15 cellular contexts compared by ENCODE assay signal in genomic region chr5:149172709-149173505, GRCh38. TPM values are rescaled to one million over a fixed set of nuclear protein-coding genes. Genes with fewer than 3 reads are reported as not detected.
DNase-seq lines count a peak whose midpoint lies in the region; ATAC-seq and TF ChIP-seq lines count a peak whose summit lies in the region.
"Had no signal": no experiment of that assay in that cellular context is flagged by ENCODE, and none has a peak within 500 bp of the region (broad histone marks: within the 10 kb centered on the region; RNA-seq: fewer than 3 reads in every experiment).

No MANE protein-coding gene starts in this region.

- H3K4me1 ChIP-seq in right cardiac atrium (ENCODE audit: control insufficient read depth, insufficient read depth, low read length) (peaks cover 38% of the 10 kb centered on the region), subcutaneous abdominal adipose tissue (ENCODE audit: control insufficient read depth in 5 of 5, insufficient read depth in 5 of 5, low read length in 5 of 5) (peaks cover 5 to 92% (median 34%) of the 10 kb centered on the region in 5 donors)
- H3K4me1 ChIP-seq: parathyroid adenoma had no signal

- H3K9me3 ChIP-seq in right cardiac atrium (ENCODE audit: control insufficient read depth, low read length) (no peaks in the 10 kb centered on the region), subcutaneous abdominal adipose tissue (ENCODE audit: control insufficient read depth in 5 of 5, low read length in 5 of 5) (no peaks in the 10 kb centered on the region)

- ATAC-seq in WTC11, result no peak
- ATAC-seq in right cardiac atrium, result peak in 1 of 2 donors; percentile 4
- ATAC-seq in GM19035 (IDR thresholded peaks at IDR 0.05; ENCODE audit: unreplicated experiment), result no peak
- no peak for ATAC-seq in GM18873 (IDR thresholded peaks at IDR 0.05; ENCODE audit: low FRiP score, unreplicated experiment)

- H3K36me3 ChIP-seq in subcutaneous abdominal adipose tissue (ENCODE audit: control insufficient read depth in 5 of 5, insufficient read depth in 5 of 5, low read length in 5 of 5), result peaks cover 0 to 6% (median 0%) of the 10 kb centered on the region in 5 donors

- WGBS in right cardiac atrium, result 66% methylated on average over 6 of the region's 6 CpGs

- H3K36me3 Mint-ChIP-seq in T-helper 2 cell treated with Interferon-gamma antibody and Interleukin-4, amounts not matched to agents 5 μg/mL and 100 μg/mL, for 36 hours (ENCODE audit: low read depth), result no peaks in the 10 kb centered on the region
- no peaks in the 10 kb centered on the region for H3K36me3 Mint-ChIP-seq in WTC11

- H3K4me3 ChIP-seq in right cardiac atrium (ENCODE audit: low read length) (no peak overlapping the region), subcutaneous abdominal adipose tissue (ENCODE audit: low read depth in 1 of 5, low read length in 5 of 5) (no peak overlapping the region)
- H3K4me3 ChIP-seq: GM12878 had no signal

- H3K27ac ChIP-seq in right cardiac atrium (ENCODE audit: low read length) (peak overlapping the region; percentile 10), subcutaneous abdominal adipose tissue (ENCODE audit: low read depth, low read length) (peak overlapping the region; percentile 45)
- H3K27ac ChIP-seq: parathyroid adenoma had no signal

- POLR2A ChIA-PET in WTC11 (lab: Charles Lee), result no interaction called here

- H3K27me3 ChIP-seq in right cardiac atrium (ENCODE audit: control insufficient read depth, insufficient read depth), result no peaks in the 10 kb centered on the region
- no peaks in the 10 kb centered on the region for H3K27me3 ChIP-seq in subcutaneous abdominal adipose tissue (ENCODE audit: control insufficient read depth in 5 of 5, insufficient read depth in 4 of 5, low read length in 5 of 5)

- H3K9me3 Mint-ChIP-seq in T-helper 2 cell treated with Interferon-gamma antibody and Interleukin-4, amounts not matched to agents 5 μg/mL and 100 μg/mL, for 36 hours, result no peaks in the 10 kb centered on the region
- no peaks in the 10 kb centered on the region for H3K9me3 Mint-ChIP-seq in WTC11
- H3K9me3 Mint-ChIP-seq: activated T-cell treated with anti-CD3 and anti-CD28 coated beads, Interleukin-2, amount 50 U/mL, for 72 hours had no signal

- CTCF ChIA-PET in WTC11 (lab: Charles Lee), result no interaction called here

- intact Hi-C loops in right cardiac atrium (cut with DNase I), result no loop called here

- H3K27me3 Mint-ChIP-seq in T-helper 2 cell treated with Interferon-gamma antibody and Interleukin-4, amounts not matched to agents 5 μg/mL and 100 μg/mL, for 36 hours (ENCODE audit: low read depth), result peaks cover 9% of the 10 kb centered on the region
- H3K27me3 Mint-ChIP-seq in WTC11 (ENCODE audit: low read depth), result no peaks in the 10 kb centered on the region; the same call in 1 of the 2 replicates

- H3K4me1 Mint-ChIP-seq in T-helper 2 cell treated with Interferon-gamma antibody and Interleukin-4, amounts not matched to agents 5 μg/mL and 100 μg/mL, for 36 hours (ENCODE audit: low read depth), result no peaks in the 10 kb centered on the region
- no peaks in the 10 kb centered on the region for H3K4me1 Mint-ChIP-seq in WTC11

- no peak for TF ChIP-seq CTCF in WTC11 (IDR thresholded peaks at IDR 0.05)

- no peak for DNase-seq in T-helper 2 cell treated with Interferon-gamma antibody and Interleukin-4, amounts not matched to agents 5 μg/mL and 100 μg/mL, for 36 hours (ENCODE audit: low spot score)
- DNase-seq in T-helper 2 cell, result no peak
- no peak for DNase-seq in WTC11 (ENCODE audit: low spot score)
- DNase-seq in right cardiac atrium, result no peak
- no peak for DNase-seq in HUDEP-2 (lab: John Stamatoyannopoulos, UW; ENCODE audit: unreplicated experiment in 76 of 76)
- DNase-seq: left cardiac atrium, MM.1S, NCI-H226, substantia nigra had no signal

- no peak overlapping the region for H3K9ac ChIP-seq in subcutaneous abdominal adipose tissue (ENCODE audit: low read length in 5 of 5)
- H3K9ac ChIP-seq: parathyroid adenoma had no signal

- H3K27ac Mint-ChIP-seq in T-helper 2 cell treated with Interferon-gamma antibody and Interleukin-4, amounts not matched to agents 5 μg/mL and 100 μg/mL, for 36 hours, result peak overlapping the region; percentile 64
- peak overlapping the region; percentile 6; the same call in 1 of the 2 replicates for H3K27ac Mint-ChIP-seq in WTC11
- H3K27ac Mint-ChIP-seq: activated T-cell treated with anti-CD3 and anti-CD28 coated beads, Interleukin-2, amount 50 U/mL, for 72 hours had no signal

- no peak overlapping the region for H3K4me3 Mint-ChIP-seq in T-helper 2 cell treated with Interferon-gamma antibody and Interleukin-4, amounts not matched to agents 5 μg/mL and 100 μg/mL, for 36 hours
- H3K4me3 Mint-ChIP-seq in WTC11, result no peak overlapping the region
- H3K4me3 Mint-ChIP-seq: activated T-cell treated with anti-CD3 and anti-CD28 coated beads, Interleukin-2, amount 50 U/mL, for 72 hours had no signal

TF ChIP-seq in WTC11, 78 proteins besides CTCF, POLR2A, EP300 and RAD21:
- TF ChIP-seq PRRX2 (CRISPR knock-in tag; IDR thresholded peaks at IDR 0.05) (no peak), MXD4 (CRISPR knock-in tag; IDR thresholded peaks at IDR 0.05; ENCODE audit: borderline replicate concordance) (no peak)

RNA-seq across cellular contexts. Expression of gene ABLIM3, which starts 31.6 kb away (rescaled TPM):
- total RNA-seq in WTC11 (2021) (0.33 to 0.69 TPM (median 0.46 TPM) in 3 replicates), right cardiac atrium (100 to 1,000 TPM; 140 to 185 (median 161) TPM)
- 81.3 TPM for polyA plus RNA-seq in right cardiac atrium
- total RNA-seq: GM12878 had no signal

Comparison
In these comparisons a context has a peak if more than half of its experiments do, and no peak if none do; other contexts are left out.
1. RNA of gene ABLIM3, which starts 31.6 kb away (total RNA-seq): 140 to 185 TPM in right cardiac atrium; 0.33 to 0.69 TPM in WTC11; every median in the first group is over 10 times any median in the second.